In the genomic region with DNA sequence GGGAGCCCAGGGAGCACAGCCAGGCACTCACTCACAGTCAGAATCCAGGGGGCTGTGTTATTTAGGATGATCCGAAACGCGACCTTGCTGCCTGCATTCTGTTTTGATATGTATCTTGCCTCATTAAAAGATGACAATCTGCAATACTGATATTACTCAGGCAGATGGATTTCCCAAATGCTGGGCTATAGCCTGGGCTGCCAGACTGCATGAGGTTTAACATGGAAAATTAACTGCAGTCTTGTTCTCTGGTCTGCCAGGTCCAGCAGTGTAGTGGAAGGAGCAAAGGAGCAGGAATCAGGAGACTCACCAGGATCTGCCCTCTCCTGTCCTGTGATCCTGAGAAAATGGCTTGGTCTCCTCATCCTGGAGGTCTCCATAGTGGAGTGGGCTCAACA, we compare ENCODE assay signal across 26 cellular contexts.
"Had no signal": no experiment of that assay in that cellular context is flagged by ENCODE, and none has a peak within 500 bp of the region (broad histone marks: within the 10 kb centered on the region; RNA-seq: fewer than 3 reads in every experiment).

No MANE protein-coding gene starts in this region.

- H3K27ac ChIP-seq: cardiac muscle cell, KMS-11, RWPE1, SK-N-MC had no signal

- H3K27me3 Mint-ChIP-seq: activated CD4-positive, alpha-beta T cell treated with anti-CD3 and anti-CD28 coated beads, Interleukin-2, amount 10 ng/mL, durations not matched to agents 7 days and 5 days; activated naive CD8-positive, alpha-beta T cell treated with anti-CD3 and anti-CD28 coated beads, Interleukin-2, amount 50 U/mL, for 24 hours had no signal

- H3K27me3 ChIP-seq: cardiac muscle cell had no signal

- H3K36me3 Mint-ChIP-seq: activated naive CD8-positive, alpha-beta T cell; T-cell had no signal

- H3K4me3 ChIP-seq: cardiac muscle cell, SK-N-MC had no signal

- H3K36me3 ChIP-seq: cardiac muscle cell had no signal

- DNase-seq: activated gamma-delta T cell; activated naive CD4-positive, alpha-beta T cell treated with Interleukin-2 at 50 U/mL for 16 hours; MV-4-11; NCI-H187; NCI-H2029 treated with DMSO at 0.1 percent for 48 hours; NCI-H2171; NCI-H510A; NK-92 treated with Interleukin-12 subunit alpha and Interleukin-12 subunit beta, amount 100 ng/mL, for 24 hours; SIG-M5; T-cell; T-helper 17 cell had no signal

- H3K27ac Mint-ChIP-seq: activated CD4-positive, alpha-beta T cell treated with anti-CD3 and anti-CD28 coated beads for 36 hours; activated CD4-positive, alpha-beta T cell treated with anti-CD3 and anti-CD28 coated beads, Interleukin-2, amount 10 ng/mL, durations not matched to agents 7 days and 5 days; activated CD8-positive, alpha-beta T cell treated with anti-CD3 and anti-CD28 coated beads, Interleukin-2, amount 10 ng/mL, durations not matched to agents 7 days and 5 days; activated naive CD8-positive, alpha-beta T cell; activated naive CD8-positive, alpha-beta T cell treated with anti-CD3 and anti-CD28 coated beads, Interleukin-2, amount 50 U/mL, for 24 hours; activated T-cell treated with anti-CD3 and anti-CD28 coated beads, Interleukin-2, amount 50 U/mL, for 24 hours; activated T-helper 2 cell treated with anti-CD3 and anti-CD28 coated beads, Interferon-gamma antibody, Interleukin-2, Interleukin-4, amounts not matched to agents 10 μg/mL and 5 μg/mL and 100 μg/mL, durations not matched to agents 14 hours and 24 hours and 36 hours; T-cell; T-helper 17 cell; WTC11 had no signal

- ATAC-seq: activated CD4-positive, alpha-beta T cell treated with anti-CD3 and anti-CD28 coated beads for 36 hours; activated CD4-positive, CD25-positive, alpha-beta regulatory T cell treated with anti-CD3 and anti-CD28 coated beads, Interleukin-2, amount 50 U/mL, for 24 hours; activated CD8-positive, alpha-beta T cell treated with anti-CD3 and anti-CD28 coated beads, Interleukin-2, amount 10 ng/mL, durations not matched to agents 7 days and 5 days; activated naive CD8-positive, alpha-beta T cell treated with anti-CD3 and anti-CD28 coated beads, Interleukin-2, amount 50 U/mL, for 24 hours; Right ventricle myocardium inferior; T-cell; T-helper 17 cell; WTC11 had no signal

- H3K4me1 Mint-ChIP-seq: activated CD4-positive, alpha-beta T cell treated with anti-CD3 and anti-CD28 coated beads for 36 hours; activated CD4-positive, alpha-beta T cell treated with anti-CD3 and anti-CD28 coated beads, Interleukin-2, amount 10 ng/mL, durations not matched to agents 7 days and 5 days; activated naive CD8-positive, alpha-beta T cell treated with anti-CD3 and anti-CD28 coated beads, Interleukin-2, amount 50 U/mL, for 24 hours; central memory CD8-positive, alpha-beta T cell; T-cell; T-helper 17 cell; WTC11 had no signal

- H3K9me3 Mint-ChIP-seq: activated CD4-positive, alpha-beta T cell treated with anti-CD3 and anti-CD28 coated beads, Interleukin-2, amount 10 ng/mL, durations not matched to agents 7 days and 5 days; activated naive CD8-positive, alpha-beta T cell treated with anti-CD3 and anti-CD28 coated beads, Interleukin-2, amount 50 U/mL, for 24 hours; activated T-cell treated with anti-CD3 and anti-CD28 coated beads, Interleukin-2, amount 50 U/mL, for 24 hours; activated T-helper 2 cell treated with anti-CD3 and anti-CD28 coated beads, Interferon-gamma antibody, Interleukin-2, Interleukin-4, amounts not matched to agents 10 μg/mL and 5 μg/mL and 100 μg/mL, durations not matched to agents 14 hours and 24 hours and 36 hours; central memory CD8-positive, alpha-beta T cell; T-cell had no signal

- H3K4me3 Mint-ChIP-seq: activated CD4-positive, alpha-beta T cell treated with anti-CD3 and anti-CD28 coated beads for 36 hours; activated CD4-positive, alpha-beta T cell treated with anti-CD3 and anti-CD28 coated beads, Interleukin-2, amount 10 ng/mL, durations not matched to agents 7 days and 5 days; activated CD8-positive, alpha-beta T cell treated with anti-CD3 and anti-CD28 coated beads, Interleukin-2, amount 10 ng/mL, durations not matched to agents 7 days and 5 days; activated naive CD8-positive, alpha-beta T cell; activated naive CD8-positive, alpha-beta T cell treated with anti-CD3 and anti-CD28 coated beads, Interleukin-2, amount 50 U/mL, for 24 hours; activated T-cell treated with anti-CD3 and anti-CD28 coated beads, Interleukin-2, amount 50 U/mL, for 24 hours; central memory CD8-positive, alpha-beta T cell; T-cell; T-helper 17 cell; WTC11 had no signal
